Comparison of ENCODE assay signal across 25 cellular contexts in the genomic region with DNA sequence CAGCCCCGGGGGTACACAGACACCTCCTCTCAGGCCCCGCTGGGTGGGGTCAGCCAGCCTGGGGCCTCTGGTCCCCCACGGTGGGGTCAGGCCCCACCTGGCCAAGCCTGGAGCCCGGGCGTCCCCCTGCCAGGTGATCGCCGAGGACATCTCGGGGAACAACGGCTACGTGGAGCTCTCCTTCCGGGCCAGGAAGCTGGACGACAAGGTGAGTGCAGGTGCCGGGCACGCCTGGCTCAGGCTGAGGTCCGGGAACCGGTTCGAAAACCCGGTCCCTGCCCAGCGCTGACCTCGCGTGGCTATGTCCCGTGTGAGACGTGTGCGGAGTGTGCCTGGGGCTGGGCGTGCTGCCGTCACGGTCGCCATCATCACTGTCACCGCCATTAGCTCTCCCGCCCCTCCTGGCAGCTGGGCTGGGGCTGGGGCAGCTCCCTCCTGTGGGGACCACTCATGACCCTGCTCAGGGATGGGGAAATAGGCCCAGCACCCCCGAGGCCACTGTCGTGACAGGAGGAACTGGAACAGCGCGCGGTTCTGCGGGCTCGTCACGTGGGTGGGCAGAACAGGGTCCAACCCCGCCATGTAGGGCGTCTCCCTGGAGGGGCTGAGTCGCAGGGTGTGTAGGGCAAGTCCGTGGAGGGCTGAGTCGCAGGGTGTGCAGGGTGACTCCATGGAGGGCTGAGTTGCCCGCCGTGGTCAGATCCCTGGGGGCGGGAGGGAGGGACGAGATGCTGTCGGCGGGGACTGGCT. TPM values are rescaled to one million over a fixed set of nuclear protein-coding genes. Genes with fewer than 3 reads are reported as not detected.
A peak's percentile ranks its signal among the peaks of the same experiment; 100 is the strongest.
DNase-seq lines count a peak whose midpoint lies in the region; ATAC-seq, FAIRE-seq and TF ChIP-seq lines count a peak whose summit lies in the region.
"Had no signal": no experiment of that assay in that cellular context is flagged by ENCODE, and none has a peak within 500 bp of the region (broad histone marks: within the 10 kb centered on the region; RNA-seq: fewer than 3 reads in every experiment).

No MANE protein-coding gene starts in this region.

- H3K18ac ChIP-seq in neuronal stem cell (ENCODE audit: low read length): peak overlapping the region; percentile 76

- TF ChIP-seq POLR2A in HepG2 (IDR thresholded peaks at IDR 0.05; ENCODE audit: insufficient read depth in 1 of 2, low read depth in 2 of 2, low read length in 2 of 2) (no peak), right lobe of liver (IDR thresholded peaks at IDR 0.05) (no peak)

- H3K4ac ChIP-seq in neuronal stem cell (ENCODE audit: low read length): no peak overlapping the region

- H3K27me3 ChIP-seq in HepG2 (ENCODE audit: control insufficient read depth in 1 of 2, insufficient read depth in 2 of 2, low read length in 2 of 2) (peaks cover 0 to 27% of the 10 kb centered on the region in 2 experiments; a peak in 3 of 5 replicates), right lobe of liver (no peaks in the 10 kb centered on the region), RWPE2 (ENCODE audit: insufficient read depth, poor library complexity, severe bottlenecking) (no peaks in the 10 kb centered on the region), neuronal stem cell (ENCODE audit: control insufficient read depth in 3 of 3, insufficient read depth in 3 of 3, low read depth in 1 of 3, low read length in 3 of 3) (no peaks in the 10 kb centered on the region)

- H4K8ac ChIP-seq in neuronal stem cell (ENCODE audit: low read depth, low read length): no peak overlapping the region

- FAIRE-seq in HepG2 (lab: Jason Lieb, UNC): no peak
- FAIRE-seq: GM19239, RCC 7860 had no signal

- CTCF ChIA-PET in HepG2 (lab: Yijun Ruan, JAX; ENCODE audit: low intra/inter-chr PET ratio, low total read pairs) (no interaction called here), WTC11 (lab: Charles Lee) (interaction anchor here (0.9 kb wide), 1 partner anchor 18 kb away, joined by 5 read pairs; no protein-coding TSS in a partner anchor)
- CTCF ChIA-PET in activated naive CD4-positive, alpha-beta T cell treated with anti-CD3 and anti-CD28 coated beads for 36 hours (lab: Charles Lee): interaction anchor here (1.3 kb wide), 1 partner anchor 18 kb away, joined by 5 read pairs; no protein-coding TSS in a partner anchor

- H3K9ac ChIP-seq in HepG2 (ENCODE audit: insufficient read depth, low read depth, low read length) (no peak overlapping the region), neuronal stem cell (ENCODE audit: low read depth, low read length, poor library complexity) (peak overlapping the region; percentile 70)

- ATAC-seq in HepG2 (peak; percentile 6), right lobe of liver (no peak), RWPE2 (ENCODE audit: low read depth) (no peak), WTC11 (no peak)

- peak overlapping the region; percentile 81 for H2AK5ac ChIP-seq in neuronal stem cell (ENCODE audit: low read depth, low read length)

- H2BK120ac ChIP-seq in neuronal stem cell (ENCODE audit: low read depth, low read length): peak overlapping the region; percentile 47

- TF ChIP-seq CTCF in HepG2 (CRISPR knock-in tag; IDR thresholded peaks at IDR 0.05) (no peak), right lobe of liver (IDR thresholded peaks at IDR 0.05) (no peak), RWPE2 (IDR thresholded peaks at IDR 0.05; ENCODE audit: poor library complexity, severe bottlenecking) (no peak), WTC11 (IDR thresholded peaks at IDR 0.05) (no peak)

- no peaks in the 10 kb centered on the region for H3K27me3 Mint-ChIP-seq in WTC11 (ENCODE audit: low read depth)
- H3K27me3 Mint-ChIP-seq in activated naive CD4-positive, alpha-beta T cell treated with anti-CD3 and anti-CD28 coated beads for 36 hours (ENCODE audit: low read depth): no peaks in the 10 kb centered on the region
- H3K27me3 Mint-ChIP-seq: CD4-positive, CD25-positive, alpha-beta regulatory T cell had no signal

- intact Hi-C loops in HepG2 (cut with micrococcal nuclease; ENCODE audit: unreplicated experiment): no loop called here
- intact Hi-C loops in right lobe of liver (cut with DNase I): no loop called here
- intact Hi-C loops in activated naive CD4-positive, alpha-beta T cell treated with anti-CD3 and anti-CD28 coated beads for 36 hours (cut with micrococcal nuclease): no loop called here

- no peaks in the 10 kb centered on the region for H3K9me3 Mint-ChIP-seq in WTC11
- no peaks in the 10 kb centered on the region for H3K9me3 Mint-ChIP-seq in activated naive CD4-positive, alpha-beta T cell treated with anti-CD3 and anti-CD28 coated beads for 36 hours
- H3K9me3 Mint-ChIP-seq: CD4-positive, CD25-positive, alpha-beta regulatory T cell had no signal

- TF ChIP-seq EP300 in HepG2 (IDR thresholded peaks at IDR 0.05; ENCODE audit: low read depth in 2 of 2, low read length in 2 of 2) (no peak), HepG2 (CRISPR knock-in tag; IDR thresholded peaks at IDR 0.05; ENCODE audit: borderline replicate concordance) (no peak)

- H3K23ac ChIP-seq in neuronal stem cell (ENCODE audit: low read depth, low read length, poor library complexity): peak overlapping the region; percentile 43

- H3K27ac ChIP-seq in HepG2 (ENCODE audit: extremely low read length, insufficient read depth, low read length) (no peak overlapping the region), right lobe of liver (no peak overlapping the region), RWPE2 (ENCODE audit: poor library complexity, severe bottlenecking) (no peak overlapping the region), neuronal stem cell (replicated peaks; ENCODE audit: low read length) (no peak overlapping the region)
- H3K27ac ChIP-seq: HL-60 had no signal

- no peaks in the 10 kb centered on the region for H3K4me1 Mint-ChIP-seq in WTC11
- H3K4me1 Mint-ChIP-seq in activated naive CD4-positive, alpha-beta T cell treated with anti-CD3 and anti-CD28 coated beads for 36 hours (ENCODE audit: low read depth): no peaks in the 10 kb centered on the region

- H4K91ac ChIP-seq in neuronal stem cell (ENCODE audit: low read depth, low read length, poor library complexity): no peak overlapping the region

- H3K4me1 ChIP-seq in HepG2 (ENCODE audit: insufficient read depth, low read length) (peaks cover 39% of the 10 kb centered on the region), right lobe of liver (peaks cover 0 to 11% (median 4%) of the 10 kb centered on the region in 4 donors), RWPE2 (ENCODE audit: insufficient read depth, poor library complexity, severe bottlenecking) (peaks cover 18% of the 10 kb centered on the region), neuronal stem cell (ENCODE audit: control insufficient read depth in 2 of 2, insufficient read depth in 1 of 2, low read depth in 1 of 2, low read length in 2 of 2) (peaks cover 2 to 11% of the 10 kb centered on the region in 2 donors)

- peak overlapping the region; percentile 33 for H2BK15ac ChIP-seq in neuronal stem cell (ENCODE audit: low read length)

- no TSS peak for BruUV-seq in HepG2 (replicated peaks; lab: Mats Ljungman, UMichigan)

- H2AFZ ChIP-seq in HepG2 (ENCODE audit: low read length) (no peak overlapping the region), neuronal stem cell (ENCODE audit: low read length) (peak overlapping the region; percentile 90)

- peak overlapping the region in 1 of 3 experiments; percentile 53; a peak in 1 of 6 replicates for H3K4me3 ChIP-seq in HepG2 (replicated peaks in 1 of 3; ENCODE audit: insufficient read depth in 1 of 3, low read depth in 2 of 3, low read length in 3 of 3)
- H3K4me3 ChIP-seq in right lobe of liver: no peak overlapping the region
- no peak overlapping the region for H3K4me3 ChIP-seq in RWPE2 (ENCODE audit: severe bottlenecking)
- H3K4me3 ChIP-seq in neuronal stem cell (ENCODE audit: low read length in 2 of 2): no peak overlapping the region

- in situ Hi-C loops in HepG2 (cut with HindIII; ENCODE audit: extremely low pct_ligation_motif_present, low pct_unique_long_range_greater_than_20kb): no loop called here

- H3K9me3 ChIP-seq in HepG2 (ENCODE audit: low read length) (no peaks in the 10 kb centered on the region), right lobe of liver (no peaks in the 10 kb centered on the region), RWPE2 (ENCODE audit: severe bottlenecking) (no peaks in the 10 kb centered on the region), neuronal stem cell (replicated peaks in 1 of 2; ENCODE audit: control insufficient read depth in 2 of 2, insufficient read depth in 1 of 2, low read depth in 1 of 2, low read length in 2 of 2) (peaks cover 0 to 3% of the 10 kb centered on the region in 2 donors)

- peak overlapping the region; percentile 56 for H3K14ac ChIP-seq in neuronal stem cell (ENCODE audit: low read length)

- no peak for DNase-seq in HepG2 (ENCODE audit: low spot score)
- DNase-seq in right lobe of liver: no peak
- DNase-seq in RWPE2 (ENCODE audit: low spot score): peak; percentile 73
- DNase-seq in neuronal stem cell (ENCODE audit: low spot score): no peak
- DNase-seq in ureter (ENCODE audit: low spot score): no peak
- no peak for DNase-seq in WTC11 (ENCODE audit: low spot score)
- no peak for DNase-seq in activated naive CD4-positive, alpha-beta T cell treated with anti-CD3 and anti-CD28 coated beads for 36 hours
- no peak for DNase-seq in NCI-H2227 (lab: John Stamatoyannopoulos, UW; ENCODE audit: unreplicated experiment)
- DNase-seq: 8988T; CD4-positive, CD25-positive, alpha-beta regulatory T cell; DMS79; HFFc6; KBM-7; MM.1S; NCI-H1092 treated with DMSO at 0.1 percent for 48 hours; NCI-H1436 treated with DMSO at 0.1 percent for 48 hours; NCI-H2029; NCI-H345; NCI-H524 treated with DMSO at 0.1 percent for 48 hours; Right ventricle myocardium superior had no signal

- H3K4me2 ChIP-seq in HepG2 (ENCODE audit: low read depth, low read length) (no peak overlapping the region), neuronal stem cell (ENCODE audit: insufficient read depth, low read length, poor library complexity, severe bottlenecking) (no peak overlapping the region)

- no peak overlapping the region for H3K27ac Mint-ChIP-seq in WTC11
- no peak overlapping the region for H3K27ac Mint-ChIP-seq in activated naive CD4-positive, alpha-beta T cell treated with anti-CD3 and anti-CD28 coated beads for 36 hours
- H3K27ac Mint-ChIP-seq: CD4-positive, CD25-positive, alpha-beta regulatory T cell; HFFc6 had no signal

- no peak for TF ChIP-seq RAD21 in HepG2 (CRISPR knock-in tag; IDR thresholded peaks at IDR 0.05)

- POLR2A ChIA-PET in HepG2 (lab: Yijun Ruan, JAX): interaction anchor here (1.4 kb wide), 1 partner anchor 21 kb away, joined by 5 read pairs; no protein-coding TSS in a partner anchor
- POLR2A ChIA-PET in WTC11 (lab: Charles Lee): no interaction called here

- peak overlapping the region; percentile 73 for H2BK12ac ChIP-seq in neuronal stem cell (ENCODE audit: low read length)

- H2BK5ac ChIP-seq in neuronal stem cell (ENCODE audit: low read length): peak overlapping the region; percentile 66

- H3K36me3 Mint-ChIP-seq in WTC11: peaks cover 13% of the 10 kb centered on the region
- peaks cover 2% of the 10 kb centered on the region for H3K36me3 Mint-ChIP-seq in activated naive CD4-positive, alpha-beta T cell treated with anti-CD3 and anti-CD28 coated beads for 36 hours (ENCODE audit: low read depth)
- H3K36me3 Mint-ChIP-seq: CD4-positive, CD25-positive, alpha-beta regulatory T cell had no signal

- H3K79me1 ChIP-seq in neuronal stem cell (ENCODE audit: low read depth, low read length): no peaks in the 10 kb centered on the region

- no peaks in the 10 kb centered on the region for H3K79me2 ChIP-seq in HepG2 (ENCODE audit: insufficient read depth, low read length)

- no peaks in the 10 kb centered on the region for H4K20me1 ChIP-seq in HepG2 (ENCODE audit: insufficient read depth, low read length)

- H3K36me3 ChIP-seq in HepG2 (replicated peaks in 1 of 2; ENCODE audit: control insufficient read depth in 1 of 2, insufficient read depth in 2 of 2, low read length in 2 of 2) (no peaks in the 10 kb centered on the region), right lobe of liver (no peaks in the 10 kb centered on the region), RWPE2 (ENCODE audit: low read depth) (peaks cover 7% of the 10 kb centered on the region; the same call in 1 of the 2 replicates), neuronal stem cell (replicated peaks in 1 of 2; ENCODE audit: control insufficient read depth in 2 of 2, insufficient read depth in 2 of 2, low read length in 2 of 2) (no peaks in the 10 kb centered on the region)

- WGBS in HepG2 (ENCODE audit: low lambda C conversion rate): 76% methylated on average over 28 of the region's 49 CpGs
- 83% methylated on average over 9 of the region's 49 CpGs for WGBS in right lobe of liver (ENCODE audit: insufficient coverage, low coverage, low lambda C conversion rate, missing lambda C conversion rate)
- WGBS in neuronal stem cell (ENCODE audit: extremely low coverage in 2 of 2, insufficient read length in 2 of 2, insufficient replicate concordance in 1 of 2), 2 donors: no CpG with 5 or more reads among the region's 49 CpGs

- no peak overlapping the region for H3K4me3 Mint-ChIP-seq in WTC11
- H3K4me3 Mint-ChIP-seq in activated naive CD4-positive, alpha-beta T cell treated with anti-CD3 and anti-CD28 coated beads for 36 hours: no peak overlapping the region
- H3K4me3 Mint-ChIP-seq: CD4-positive, CD25-positive, alpha-beta regulatory T cell; HFFc6 had no signal

RNA-seq across cellular contexts. Expression of gene CPNE7, which starts 8.5 kb away (rescaled TPM):
- total RNA-seq in HepG2 (2016; rRNA removed; fragmentation: Illumina TruSeq; extraction: Trizol) (not detected in 2 replicates), right lobe of liver (1 to 10 TPM in 2 of 6 experiments, under 1 TPM in 4; 0.33 to 3.7 (median 0.77) TPM), ureter (16.2 TPM), WTC11 (2021) (42.6 to 62.4 TPM (median 55.6 TPM) in 3 replicates)
- total RNA-seq in HepG2 (2016; cell fraction: cytosol; rRNA removed; fragmentation: Illumina TruSeq; extraction: Trizol; ENCODE audit: low read depth): not detected in 2 replicates
- total RNA-seq in HepG2 (2016; cell fraction: insoluble cytoplasmic fraction; rRNA removed; fragmentation: Illumina TruSeq; extraction: Trizol): 0.15 TPM in 1 of 2 replicates, not detected in the other
- not detected in 2 replicates for total RNA-seq in HepG2 (2016; cell fraction: membrane; rRNA removed; fragmentation: Illumina TruSeq; extraction: Trizol)
- total RNA-seq in HepG2 (2016; cell fraction: nucleus; rRNA removed; fragmentation: Illumina TruSeq; extraction: Trizol): not detected in 2 replicates
- 0.59 and 2.1 TPM in 2 replicates for polyA plus RNA-seq in HepG2 (2011; rRNA removed)
- polyA plus RNA-seq in HepG2 (2011; cell fraction: cytosol; rRNA removed): 0.19 and 0.32 TPM in 2 replicates
- polyA plus RNA-seq in HepG2 (2011; cell fraction: nucleus; rRNA removed): 4.5 and 6.2 TPM in 2 replicates
- 0.27 and 0.35 TPM in 2 replicates for polyA plus RNA-seq in HepG2 (2012)
- not detected in 2 replicates for polyA plus RNA-seq in HepG2 (2016; cell fraction: cytosol; fragmentation: Illumina TruSeq; extraction: Trizol; ENCODE audit: low read depth)
- not detected in 2 replicates for polyA plus RNA-seq in HepG2 (2016; cell fraction: insoluble cytoplasmic fraction; fragmentation: Illumina TruSeq; extraction: Trizol; ENCODE audit: low read depth)
- 0.06 TPM in 1 of 2 replicates, not detected in the other for polyA plus RNA-seq in HepG2 (2016; cell fraction: membrane; fragmentation: Illumina TruSeq; extraction: Trizol; ENCODE audit: low read depth)
- 0.52 and 1.2 TPM in 2 replicates for polyA plus RNA-seq in HepG2 (2016; cell fraction: nucleus; fragmentation: Illumina TruSeq; extraction: Trizol; ENCODE audit: insufficient read depth, low read depth)
- 0.58 and 25.2 TPM in 2 replicates for polyA minus RNA-seq in HepG2 (2011; rRNA and poly(A)+ RNA removed; ENCODE audit: low replicate concordance)
- not detected in 2 replicates for polyA minus RNA-seq in HepG2 (2011; cell fraction: cytosol; rRNA and poly(A)+ RNA removed)
- 0.26 and 0.99 TPM in 2 replicates for polyA minus RNA-seq in HepG2 (2011; cell fraction: nucleus; rRNA and poly(A)+ RNA removed)
- 1.4 TPM for polyA plus RNA-seq in neuronal stem cell (2013, experiment 1 of 2)
- 1.6 TPM for polyA plus RNA-seq in neuronal stem cell (2013, experiment 2 of 2)
- total RNA-seq in activated naive CD4-positive, alpha-beta T cell treated with anti-CD3 and anti-CD28 coated beads for 36 hours: 1 to 10 TPM; 6.4 to 9.0 TPM
- total RNA-seq: OCI-LY7, Right ventricle myocardium superior had no signal

RNA-seq across cellular contexts. Expression of gene RPL13, which starts 23.6 kb away (rescaled TPM):
- 2,988 and 3,233 TPM in 2 replicates for total RNA-seq in HepG2 (2016; rRNA removed; fragmentation: Illumina TruSeq; extraction: Trizol)
- 6,142 and 6,743 TPM in 2 replicates for total RNA-seq in HepG2 (2016; cell fraction: cytosol; rRNA removed; fragmentation: Illumina TruSeq; extraction: Trizol; ENCODE audit: low read depth)
- 3,074 and 3,414 TPM in 2 replicates for total RNA-seq in HepG2 (2016; cell fraction: insoluble cytoplasmic fraction; rRNA removed; fragmentation: Illumina TruSeq; extraction: Trizol)
- 8,788 and 9,254 TPM in 2 replicates for total RNA-seq in HepG2 (2016; cell fraction: membrane; rRNA removed; fragmentation: Illumina TruSeq; extraction: Trizol)
- total RNA-seq in HepG2 (2016; cell fraction: nucleus; rRNA removed; fragmentation: Illumina TruSeq; extraction: Trizol): 1,061 and 1,137 TPM in 2 replicates
- 4,411 and 5,523 TPM in 2 replicates for polyA plus RNA-seq in HepG2 (2011; rRNA removed)
- 4,701 and 9,932 TPM in 2 replicates for polyA plus RNA-seq in HepG2 (2011; cell fraction: cytosol; rRNA removed)
- polyA plus RNA-seq in HepG2 (2011; cell fraction: nucleus; rRNA removed): 3,101 and 3,317 TPM in 2 replicates
- 3,379 and 4,912 TPM in 2 replicates for polyA plus RNA-seq in HepG2 (2012)
- 8,773 and 9,300 TPM in 2 replicates for polyA plus RNA-seq in HepG2 (2016; cell fraction: cytosol; fragmentation: Illumina TruSeq; extraction: Trizol; ENCODE audit: low read depth)
- 3,767 and 4,135 TPM in 2 replicates for polyA plus RNA-seq in HepG2 (2016; cell fraction: insoluble cytoplasmic fraction; fragmentation: Illumina TruSeq; extraction: Trizol; ENCODE audit: low read depth)
- polyA plus RNA-seq in HepG2 (2016; cell fraction: membrane; fragmentation: Illumina TruSeq; extraction: Trizol; ENCODE audit: low read depth): 9,832 and 9,939 TPM in 2 replicates
- 2,257 and 2,556 TPM in 2 replicates for polyA plus RNA-seq in HepG2 (2016; cell fraction: nucleus; fragmentation: Illumina TruSeq; extraction: Trizol; ENCODE audit: insufficient read depth, low read depth)
- polyA minus RNA-seq in HepG2 (2011; rRNA and poly(A)+ RNA removed; ENCODE audit: low replicate concordance): 1,096 and 3,482 TPM in 2 replicates
- polyA minus RNA-seq in HepG2 (2011; cell fraction: cytosol; rRNA and poly(A)+ RNA removed): 1,942 and 2,023 TPM in 2 replicates
- polyA minus RNA-seq in HepG2 (2011; cell fraction: nucleus; rRNA and poly(A)+ RNA removed): 448 and 516 TPM in 2 replicates
- total RNA-seq in right lobe of liver: 1,000 to 10,000 TPM in 2 of 6 experiments, 100 to 1,000 TPM in 4; 684 to 2,810 (median 731) TPM
- 5,003 TPM for polyA plus RNA-seq in neuronal stem cell (2013, experiment 1 of 2)
- 4,966 TPM for polyA plus RNA-seq in neuronal stem cell (2013, experiment 2 of 2)
- 2,389 TPM for total RNA-seq in ureter
- total RNA-seq in WTC11 (2021): 2,631 to 3,314 TPM (median 3,295 TPM) in 3 replicates
- 1,000 to 10,000 TPM; 3,875 to 3,899 TPM for total RNA-seq in activated naive CD4-positive, alpha-beta T cell treated with anti-CD3 and anti-CD28 coated beads for 36 hours

RNA-seq across cellular contexts. Expression of gene DPEP1, which starts 29.4 kb away (rescaled TPM):
- total RNA-seq in HepG2 (2016; rRNA removed; fragmentation: Illumina TruSeq; extraction: Trizol): 19.7 and 37.6 TPM in 2 replicates
- 33.1 and 44.2 TPM in 2 replicates for total RNA-seq in HepG2 (2016; cell fraction: cytosol; rRNA removed; fragmentation: Illumina TruSeq; extraction: Trizol; ENCODE audit: low read depth)
- 22.9 and 38.8 TPM in 2 replicates for total RNA-seq in HepG2 (2016; cell fraction: insoluble cytoplasmic fraction; rRNA removed; fragmentation: Illumina TruSeq; extraction: Trizol)
- 21.1 and 25.9 TPM in 2 replicates for total RNA-seq in HepG2 (2016; cell fraction: membrane; rRNA removed; fragmentation: Illumina TruSeq; extraction: Trizol)
- total RNA-seq in HepG2 (2016; cell fraction: nucleus; rRNA removed; fragmentation: Illumina TruSeq; extraction: Trizol): 32.6 and 36.8 TPM in 2 replicates
- polyA plus RNA-seq in HepG2 (2011; rRNA removed): 40.2 and 52.2 TPM in 2 replicates
- 26.5 and 78.5 TPM in 2 replicates for polyA plus RNA-seq in HepG2 (2011; cell fraction: cytosol; rRNA removed)
- polyA plus RNA-seq in HepG2 (2011; cell fraction: nucleus; rRNA removed): 52.0 and 101 TPM in 2 replicates
- 6.6 and 9.6 TPM in 2 replicates for polyA plus RNA-seq in HepG2 (2012)
- polyA plus RNA-seq in HepG2 (2016; cell fraction: cytosol; fragmentation: Illumina TruSeq; extraction: Trizol; ENCODE audit: low read depth): 13.7 and 15.6 TPM in 2 replicates
- 23.0 and 24.6 TPM in 2 replicates for polyA plus RNA-seq in HepG2 (2016; cell fraction: insoluble cytoplasmic fraction; fragmentation: Illumina TruSeq; extraction: Trizol; ENCODE audit: low read depth)
- 18.2 and 22.6 TPM in 2 replicates for polyA plus RNA-seq in HepG2 (2016; cell fraction: membrane; fragmentation: Illumina TruSeq; extraction: Trizol; ENCODE audit: low read depth)
- 75.4 and 78.7 TPM in 2 replicates for polyA plus RNA-seq in HepG2 (2016; cell fraction: nucleus; fragmentation: Illumina TruSeq; extraction: Trizol; ENCODE audit: insufficient read depth, low read depth)
- 0.12 and 80.3 TPM in 2 replicates for polyA minus RNA-seq in HepG2 (2011; rRNA and poly(A)+ RNA removed; ENCODE audit: low replicate concordance)
- 12.5 and 17.6 TPM in 2 replicates for polyA minus RNA-seq in HepG2 (2011; cell fraction: cytosol; rRNA and poly(A)+ RNA removed)
- 3.5 and 4.8 TPM in 2 replicates for polyA minus RNA-seq in HepG2 (2011; cell fraction: nucleus; rRNA and poly(A)+ RNA removed)
- under 1 TPM in 1 of 6 experiments, not detected in 5; 0.93 TPM for total RNA-seq in right lobe of liver
- 1.1 TPM for polyA plus RNA-seq in neuronal stem cell (2013, experiment 1 of 2)
- polyA plus RNA-seq in neuronal stem cell (2013, experiment 2 of 2): 0.79 TPM
- 0.75 TPM for total RNA-seq in ureter
- total RNA-seq in WTC11 (2021): 13.6 to 26.5 TPM (median 24.7 TPM) in 3 replicates
- not detected for total RNA-seq in activated naive CD4-positive, alpha-beta T cell treated with anti-CD3 and anti-CD28 coated beads for 36 hours
- total RNA-seq: CD4-positive, CD25-positive, alpha-beta regulatory T cell; H4; HFFc6; OCI-LY7; Right ventricle myocardium superior had no signal
- polyA plus RNA-seq: CD4-positive, CD25-positive, alpha-beta regulatory T cell had no signal
